Comparison of ENCODE assay signal across 17 cellular contexts in the genomic region with DNA sequence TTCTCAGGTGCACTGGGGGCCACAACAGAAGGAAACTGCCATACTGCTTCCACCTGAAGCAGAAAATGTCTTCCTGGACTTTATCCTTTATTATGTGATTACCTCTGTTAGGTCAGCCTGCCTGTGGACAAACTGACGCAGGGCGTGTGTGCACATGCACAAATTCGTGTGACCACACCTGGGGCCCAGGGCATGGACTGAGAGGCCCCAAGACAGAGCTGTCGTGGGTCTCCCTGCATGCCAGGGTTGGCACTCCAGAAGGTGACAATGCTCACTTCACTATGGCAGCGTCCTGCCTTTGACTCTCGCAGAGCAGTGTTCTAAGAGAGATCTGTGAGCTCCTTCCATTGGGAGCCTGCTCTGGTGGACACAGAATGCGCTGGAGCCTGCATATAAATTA. TPM values are rescaled to one million over a fixed set of nuclear protein-coding genes. Genes with fewer than 3 reads are reported as not detected.
A peak's percentile ranks its signal among the peaks of the same experiment; 100 is the strongest.
DNase-seq lines count a peak whose midpoint lies in the region; ATAC-seq and TF ChIP-seq lines count a peak whose summit lies in the region.
"Had no signal": no experiment of that assay in that cellular context is flagged by ENCODE, and none has a peak within 500 bp of the region (broad histone marks: within the 10 kb centered on the region; RNA-seq: fewer than 3 reads in every experiment).

No MANE protein-coding gene starts in this region.

- H4K20me1 ChIP-seq in OCI-LY3 (ENCODE audit: insufficient read depth, low read length), result peaks cover 19% of the 10 kb centered on the region; the same call in 1 of the 2 replicates

- H3K27ac ChIP-seq in OCI-LY3 (ENCODE audit: low read length), result peak overlapping the region; percentile 85; the same call in 1 of the 2 replicates
- peak overlapping the region; percentile 92 for H3K27ac ChIP-seq in duodenal mucosa (ENCODE audit: low read depth, low read length)
- H3K27ac ChIP-seq: PC-9 had no signal

- H3K27ac Mint-ChIP-seq in stimulated activated memory B cell treated with anti-CD40 and anti-IgM and Interleukin-4, amounts not matched to agents 10 μg/mL and 1 μg/mL and 100 μg/mL, for 72 hours, result peak overlapping the region; percentile 86
- H3K27ac Mint-ChIP-seq: activated CD4-positive, alpha-beta T cell treated with anti-CD3 and anti-CD28 coated beads, Interleukin-2, amount 10 ng/mL, durations not matched to agents 7 days and 5 days; activated naive CD8-positive, alpha-beta T cell treated with anti-CD3 and anti-CD28 coated beads for 36 hours had no signal

- H3K36me3 Mint-ChIP-seq in stimulated activated memory B cell treated with anti-CD40 and anti-IgM and Interleukin-4, amounts not matched to agents 10 μg/mL and 1 μg/mL and 100 μg/mL, for 72 hours, result peaks cover 67% of the 10 kb centered on the region

- H3K9ac ChIP-seq in OCI-LY3 (ENCODE audit: low read length) (no peak overlapping the region), duodenal mucosa (ENCODE audit: low read depth in 1 of 2, low read length in 2 of 2) (peak overlapping the region in 1 of 2 donors; percentile 15)

- no peaks in the 10 kb centered on the region for H3K9me3 ChIP-seq in OCI-LY3 (ENCODE audit: insufficient read depth, low read length)
- no peaks in the 10 kb centered on the region for H3K9me3 ChIP-seq in duodenal mucosa (ENCODE audit: control insufficient read depth in 1 of 2, low read length in 2 of 2)
- H3K9me3 ChIP-seq in mucosa of descending colon, result no peaks in the 10 kb centered on the region
- H3K9me3 ChIP-seq: sigmoid colon had no signal

- peak; percentile 49 for ATAC-seq in mucosa of descending colon
- no peak for ATAC-seq in stimulated activated memory B cell treated with anti-CD40 and anti-IgM and Interleukin-4, amounts not matched to agents 10 μg/mL and 1 μg/mL and 100 μg/mL, for 72 hours
- ATAC-seq: SK-N-SH treated with all-trans-retinoic acid at 6 μM for 48 hours had no signal

- DNase-seq in mucosa of descending colon (peak; percentile 61 to 78 (median 68)), NCI-H524 (lab: John Stamatoyannopoulos, UW) (no peak), NCI-H226 (no peak)
- DNase-seq in effector CD4-positive, alpha-beta T cell, result no peak
- no peak for DNase-seq in activated CD4-positive, CD25-positive, alpha-beta regulatory T cell (lab: John Stamatoyannopoulos, UW)
- DNase-seq: activated CD4-positive, alpha-beta T cell treated with anti-CD3 and anti-CD28 coated beads, Interleukin-2, amount 10 ng/mL, durations not matched to agents 7 days and 5 days; activated naive CD8-positive, alpha-beta T cell treated with anti-CD3 and anti-CD28 coated beads for 36 hours; effector CD8-positive, alpha-beta T cell; NCI-H2081; NCI-H526; PC-9; sigmoid colon; stimulated activated CD4-positive, alpha-beta T cell treated with anti-CD3 and anti-CD28 coated beads, Interleukin-4, amount 100 ng/mL, for 1 hour had no signal

- H3K4me3 Mint-ChIP-seq in stimulated activated memory B cell treated with anti-CD40 and anti-IgM and Interleukin-4, amounts not matched to agents 10 μg/mL and 1 μg/mL and 100 μg/mL, for 72 hours, result no peak overlapping the region
- H3K4me3 Mint-ChIP-seq: activated CD4-positive, alpha-beta T cell treated with anti-CD3 and anti-CD28 coated beads, Interleukin-2, amount 10 ng/mL, durations not matched to agents 7 days and 5 days; activated naive CD8-positive, alpha-beta T cell treated with anti-CD3 and anti-CD28 coated beads for 36 hours had no signal

- intact Hi-C loops in mucosa of descending colon (cut with DNase I, micrococcal nuclease), result no loop called here

- H3K79me2 ChIP-seq in OCI-LY3 (ENCODE audit: low read length), result peaks cover 97% of the 10 kb centered on the region

- H3K27me3 Mint-ChIP-seq in stimulated activated memory B cell treated with anti-CD40 and anti-IgM and Interleukin-4, amounts not matched to agents 10 μg/mL and 1 μg/mL and 100 μg/mL, for 72 hours, result no peaks in the 10 kb centered on the region
- H3K27me3 Mint-ChIP-seq: activated CD4-positive, alpha-beta T cell treated with anti-CD3 and anti-CD28 coated beads, Interleukin-2, amount 10 ng/mL, durations not matched to agents 7 days and 5 days; activated naive CD8-positive, alpha-beta T cell treated with anti-CD3 and anti-CD28 coated beads for 36 hours had no signal

- no peak overlapping the region for H2AFZ ChIP-seq in OCI-LY3 (ENCODE audit: low read depth, low read length)
- H2AFZ ChIP-seq: PC-9 had no signal

- H3K4me1 ChIP-seq in OCI-LY3 (ENCODE audit: low read length) (peaks cover 76% of the 10 kb centered on the region), duodenal mucosa (ENCODE audit: control insufficient read depth in 1 of 2, insufficient read depth in 2 of 2, low read length in 2 of 2) (peaks cover 71 to 82% of the 10 kb centered on the region in 2 donors), mucosa of descending colon (ENCODE audit: low read depth) (peaks cover 49% of the 10 kb centered on the region)

- peaks cover 61% of the 10 kb centered on the region for H3K36me3 ChIP-seq in OCI-LY3 (replicated peaks; ENCODE audit: low read depth, low read length)
- peaks cover 13 to 32% of the 10 kb centered on the region in 2 donors for H3K36me3 ChIP-seq in duodenal mucosa (ENCODE audit: control insufficient read depth in 1 of 2, insufficient read depth in 2 of 2, low read length in 2 of 2)
- H3K36me3 ChIP-seq in mucosa of descending colon (ENCODE audit: low read depth), result no peaks in the 10 kb centered on the region

- TF ChIP-seq CTCF in OCI-LY3 (IDR thresholded peaks at IDR 0.05; ENCODE audit: low read depth, low read length), result no peak
- TF ChIP-seq CTCF in mucosa of descending colon (IDR thresholded peaks at IDR 0.05), result no peak

- H3K4me3 ChIP-seq in OCI-LY3 (ENCODE audit: low read length) (no peak overlapping the region), duodenal mucosa (ENCODE audit: low read depth in 1 of 2, low read length in 2 of 2) (no peak overlapping the region), mucosa of descending colon (no peak overlapping the region)
- H3K4me3 ChIP-seq: PC-9, sigmoid colon had no signal

- H3K4me2 ChIP-seq in OCI-LY3 (ENCODE audit: low read length), result no peak overlapping the region
- H3K4me2 ChIP-seq: PC-9 had no signal

- H3K4me1 Mint-ChIP-seq in stimulated activated memory B cell treated with anti-CD40 and anti-IgM and Interleukin-4, amounts not matched to agents 10 μg/mL and 1 μg/mL and 100 μg/mL, for 72 hours, result peaks cover 90% of the 10 kb centered on the region

- H3K27me3 ChIP-seq in OCI-LY3 (ENCODE audit: low read depth, low read length), result no peaks in the 10 kb centered on the region
- no peaks in the 10 kb centered on the region for H3K27me3 ChIP-seq in duodenal mucosa (ENCODE audit: control insufficient read depth in 1 of 2, insufficient read depth in 2 of 2, low read length in 2 of 2)
- H3K27me3 ChIP-seq: sigmoid colon had no signal

- H3K9me3 Mint-ChIP-seq in stimulated activated memory B cell treated with anti-CD40 and anti-IgM and Interleukin-4, amounts not matched to agents 10 μg/mL and 1 μg/mL and 100 μg/mL, for 72 hours, result no peaks in the 10 kb centered on the region
- H3K9me3 Mint-ChIP-seq: activated CD4-positive, alpha-beta T cell treated with anti-CD3 and anti-CD28 coated beads, Interleukin-2, amount 10 ng/mL, durations not matched to agents 7 days and 5 days; activated naive CD8-positive, alpha-beta T cell treated with anti-CD3 and anti-CD28 coated beads for 36 hours had no signal

RNA-seq across cellular contexts. Expression of gene CCDC12, which starts 34.5 kb away (rescaled TPM):
- total RNA-seq in mucosa of descending colon, result 10 to 100 TPM; 40.7 to 59.2 (median 45.0) TPM

RNA-seq across cellular contexts. Expression of gene NBEAL2, which starts 37.4 kb away (rescaled TPM):
- 10 to 100 TPM; 49.2 to 94.0 (median 53.7) TPM for total RNA-seq in mucosa of descending colon

Comparison
In these comparisons a context has a peak if more than half of its experiments do, and no peak if none do; other contexts are left out.
1. DNase-seq: peak in mucosa of descending colon (3 of 3); none in effector CD4-positive, alpha-beta T cell (single experiment), activated CD4-positive, CD25-positive, alpha-beta regulatory T cell (0 of 4), NCI-H524 (0 of 2) and NCI-H226 (single experiment).